19 cellular contexts compared by ENCODE assay signal in the genomic region with DNA sequence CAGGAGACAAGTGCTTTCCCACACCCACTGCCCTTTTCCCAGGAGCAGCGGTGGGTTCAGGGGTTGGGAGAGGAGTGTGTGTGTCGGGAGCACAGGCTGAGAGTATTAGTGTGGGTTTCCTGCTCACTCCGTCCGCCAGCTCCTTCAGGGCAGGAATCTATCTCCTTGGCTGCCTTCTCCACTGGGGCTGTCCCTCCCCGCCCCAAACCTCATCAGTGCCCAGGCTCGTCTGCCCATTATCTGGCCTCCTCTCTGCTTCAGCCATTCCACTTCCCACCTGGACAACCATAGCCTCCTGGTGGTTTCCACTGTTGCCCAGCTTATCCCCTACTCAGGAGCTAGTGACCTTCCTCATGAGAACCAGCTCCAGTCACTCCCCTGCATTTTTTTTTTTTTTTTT. TPM values are rescaled to one million over a fixed set of nuclear protein-coding genes. Genes with fewer than 3 reads are reported as not detected.
DNase-seq lines count a peak whose midpoint lies in the region; ATAC-seq, FAIRE-seq and TF ChIP-seq lines count a peak whose summit lies in the region.
"Had no signal": no experiment of that assay in that cellular context is flagged by ENCODE, and none has a peak within 500 bp of the region (broad histone marks: within the 10 kb centered on the region; RNA-seq: fewer than 3 reads in every experiment).

No MANE protein-coding gene starts in this region.

- TF ChIP-seq POLR2A in HepG2 (IDR thresholded peaks at IDR 0.05; ENCODE audit: insufficient read depth in 1 of 2, low read depth in 2 of 2, low read length in 2 of 2), result no peak

- BruUV-seq in HepG2 (replicated peaks; lab: Mats Ljungman, UMichigan), result no TSS peak

- H3K9me3 Mint-ChIP-seq in brain, result peaks cover 0 to 2% (median 0%) of the 10 kb centered on the region in 5 experiments
- H3K9me3 Mint-ChIP-seq: IgD-negative memory B cell had no signal

- no peaks in the 10 kb centered on the region for H3K9me3 ChIP-seq in cardiac muscle cell (ENCODE audit: low read depth)
- H3K9me3 ChIP-seq in HepG2 (ENCODE audit: low read length), result no peaks in the 10 kb centered on the region
- H3K9me3 ChIP-seq: BE2C, SJSA1 had no signal

- in situ Hi-C loops in HepG2 (cut with HindIII; ENCODE audit: extremely low pct_ligation_motif_present, low pct_unique_long_range_greater_than_20kb), result no loop called here

- intact Hi-C loops in Right ventricle myocardium inferior (cut with DNase I) (no loop called here), HepG2 (cut with micrococcal nuclease; ENCODE audit: unreplicated experiment) (no loop called here)

- POLR2A ChIA-PET in HepG2 (lab: Yijun Ruan, JAX), result no interaction called here

- H3K27ac ChIP-seq in cardiac muscle cell (peak overlapping the region; percentile 96), HepG2 (ENCODE audit: extremely low read length, insufficient read depth, low read length) (no peak overlapping the region)
- H3K27ac ChIP-seq: SJSA1 had no signal

- H3K27me3 ChIP-seq in cardiac muscle cell (no peaks in the 10 kb centered on the region), HepG2 (ENCODE audit: control insufficient read depth in 1 of 2, insufficient read depth in 2 of 2, low read length in 2 of 2) (no peaks in the 10 kb centered on the region)
- H3K27me3 ChIP-seq: BE2C, SJSA1 had no signal

- peak in 1 of 2 donors; percentile 40 for DNase-seq in cardiac muscle cell (ENCODE audit: low read depth in 1 of 2, low spot score in 1 of 2)
- DNase-seq in Right ventricle myocardium inferior (ENCODE audit: missing footprints), result no peak
- DNase-seq in HepG2 (ENCODE audit: low spot score), result no peak
- DNase-seq in NCI-H2227 (lab: John Stamatoyannopoulos, UW; ENCODE audit: unreplicated experiment), result no peak
- no peak for DNase-seq in NCI-H128 (lab: John Stamatoyannopoulos, UW; ENCODE audit: unreplicated experiment)
- DNase-seq: BE2C, DMS79 treated with DMSO at 0.1 percent for 48 hours, NCI-H1105, NCI-H2029 treated with DMSO at 0.1 percent for 48 hours, NCI-H345, NCI-H524 treated with DMSO at 0.1 percent for 48 hours had no signal

- H4K20me1 ChIP-seq in HepG2 (ENCODE audit: insufficient read depth, low read length), result no peaks in the 10 kb centered on the region

- WGBS in HepG2 (ENCODE audit: low lambda C conversion rate), result 98% methylated on average over 6 of the region's 6 CpGs

- no peak overlapping the region for H2AFZ ChIP-seq in HepG2 (ENCODE audit: low read length)

- no peak for TF ChIP-seq CTCF in cardiac muscle cell (IDR thresholded peaks at IDR 0.05; ENCODE audit: low read depth, low read length)
- TF ChIP-seq CTCF in brain (conservative IDR thresholded peaks at IDR 0.05), result no peak
- TF ChIP-seq CTCF in HepG2 (CRISPR knock-in tag; IDR thresholded peaks at IDR 0.05), result no peak

- no peak for FAIRE-seq in HepG2 (lab: Jason Lieb, UNC)
- FAIRE-seq: GM12891, H1 had no signal

- no peak for TF ChIP-seq RAD21 in HepG2 (CRISPR knock-in tag; IDR thresholded peaks at IDR 0.05)

- no peak overlapping the region for H3K4me2 ChIP-seq in HepG2 (ENCODE audit: low read depth, low read length)

- ATAC-seq in Right ventricle myocardium inferior (no peak), HepG2 (no peak), GM21390 (IDR thresholded peaks at IDR 0.05; ENCODE audit: unreplicated experiment) (no peak)
- ATAC-seq: HCT116, Panc1 had no signal

- no peak overlapping the region for H3K9ac ChIP-seq in HepG2 (ENCODE audit: insufficient read depth, low read depth, low read length)

- H3K27ac Mint-ChIP-seq in brain, result peak overlapping the region in 3 of 5 experiments; percentile 14 to 89 (median 53)

- peaks cover 12% of the 10 kb centered on the region for H3K4me1 Mint-ChIP-seq in brain
- H3K4me1 Mint-ChIP-seq: IgD-negative memory B cell had no signal

- no peaks in the 10 kb centered on the region for H3K79me2 ChIP-seq in HepG2 (ENCODE audit: insufficient read depth, low read length)

- peaks cover 21% of the 10 kb centered on the region for H3K4me1 ChIP-seq in cardiac muscle cell (ENCODE audit: low read depth)
- H3K4me1 ChIP-seq in HepG2 (ENCODE audit: insufficient read depth, low read length), result no peaks in the 10 kb centered on the region
- H3K4me1 ChIP-seq: BE2C, SJSA1 had no signal

- H3K36me3 ChIP-seq in cardiac muscle cell, result peaks cover 13% of the 10 kb centered on the region
- peaks cover 9 to 29% of the 10 kb centered on the region in 2 experiments for H3K36me3 ChIP-seq in HepG2 (replicated peaks in 1 of 2; ENCODE audit: control insufficient read depth in 1 of 2, insufficient read depth in 2 of 2, low read length in 2 of 2)

- TF ChIP-seq EP300 in HepG2 (IDR thresholded peaks at IDR 0.05; ENCODE audit: low read depth in 2 of 2, low read length in 2 of 2) (no peak), HepG2 (CRISPR knock-in tag; IDR thresholded peaks at IDR 0.05; ENCODE audit: borderline replicate concordance) (no peak)

- peaks cover 35% of the 10 kb centered on the region for H3K36me3 Mint-ChIP-seq in brain
- H3K36me3 Mint-ChIP-seq: IgD-negative memory B cell had no signal

- H3K27me3 Mint-ChIP-seq in brain, result no peaks in the 10 kb centered on the region
- H3K27me3 Mint-ChIP-seq: IgD-negative memory B cell had no signal

- CTCF ChIA-PET in HepG2 (lab: Yijun Ruan, JAX; ENCODE audit: low intra/inter-chr PET ratio, low total read pairs), result no interaction called here

- H3K4me3 ChIP-seq in cardiac muscle cell (no peak overlapping the region), HepG2 (replicated peaks in 1 of 3; ENCODE audit: insufficient read depth in 1 of 3, low read depth in 2 of 3, low read length in 3 of 3) (no peak overlapping the region)
- H3K4me3 ChIP-seq: SJSA1 had no signal

- H3K4me3 Mint-ChIP-seq in brain, result no peak overlapping the region
- H3K4me3 Mint-ChIP-seq: IgD-negative memory B cell had no signal

RNA-seq across cellular contexts. Expression of gene ASPHD2, which starts 19.9 kb away (rescaled TPM):
- total RNA-seq in cardiac muscle cell, result 1.8 and 3.0 TPM in 2 replicates
- polyA plus RNA-seq in cardiac muscle cell, result 2.0 and 2.1 TPM in 2 replicates
- total RNA-seq in Right ventricle myocardium inferior, result 0.19 TPM
- polyA plus RNA-seq in brain (ENCODE audit: insufficient read depth, low read depth, low replicate concordance), result 8.0 TPM
- 0.04 TPM in 1 of 2 replicates, not detected in the other for total RNA-seq in HepG2 (2016; rRNA removed; fragmentation: Illumina TruSeq; extraction: Trizol)
- not detected in 2 replicates for total RNA-seq in HepG2 (2016; cell fraction: cytosol; rRNA removed; fragmentation: Illumina TruSeq; extraction: Trizol; ENCODE audit: low read depth)
- 0.06 TPM in 1 of 2 replicates, not detected in the other for total RNA-seq in HepG2 (2016; cell fraction: insoluble cytoplasmic fraction; rRNA removed; fragmentation: Illumina TruSeq; extraction: Trizol)
- 0.06 TPM in 1 of 2 replicates, not detected in the other for total RNA-seq in HepG2 (2016; cell fraction: membrane; rRNA removed; fragmentation: Illumina TruSeq; extraction: Trizol)
- total RNA-seq in HepG2 (2016; cell fraction: nucleus; rRNA removed; fragmentation: Illumina TruSeq; extraction: Trizol), result 0.09 TPM in 1 of 2 replicates, not detected in the other
- 0.04 TPM in 2 replicates for polyA plus RNA-seq in HepG2 (2011; rRNA removed)
- 0.03 and 0.04 TPM in 2 replicates for polyA plus RNA-seq in HepG2 (2011; cell fraction: cytosol; rRNA removed)
- 0.05 TPM in 2 replicates for polyA plus RNA-seq in HepG2 (2011; cell fraction: nucleus; rRNA removed)
- polyA plus RNA-seq in HepG2 (2012), result 0.13 and 0.28 TPM in 2 replicates
- polyA plus RNA-seq in HepG2 (2016; cell fraction: cytosol; fragmentation: Illumina TruSeq; extraction: Trizol; ENCODE audit: low read depth), result 0.03 TPM in 1 of 2 replicates, not detected in the other
- polyA plus RNA-seq in HepG2 (2016; cell fraction: insoluble cytoplasmic fraction; fragmentation: Illumina TruSeq; extraction: Trizol; ENCODE audit: low read depth), result not detected in 2 replicates
- not detected in 2 replicates for polyA plus RNA-seq in HepG2 (2016; cell fraction: membrane; fragmentation: Illumina TruSeq; extraction: Trizol; ENCODE audit: low read depth)
- polyA plus RNA-seq in HepG2 (2016; cell fraction: nucleus; fragmentation: Illumina TruSeq; extraction: Trizol; ENCODE audit: insufficient read depth, low read depth), result not detected in 2 replicates
- polyA minus RNA-seq in HepG2 (2011; rRNA and poly(A)+ RNA removed; ENCODE audit: low replicate concordance), result 0.05 TPM in 1 of 2 replicates, not detected in the other
- not detected in 2 replicates for polyA minus RNA-seq in HepG2 (2011; cell fraction: cytosol; rRNA and poly(A)+ RNA removed)
- not detected in 2 replicates for polyA minus RNA-seq in HepG2 (2011; cell fraction: nucleus; rRNA and poly(A)+ RNA removed)

RNA-seq across cellular contexts. Expression of gene HPS4, which starts 34.6 kb away (rescaled TPM):
- total RNA-seq in cardiac muscle cell, result 20.9 and 35.9 TPM in 2 replicates
- polyA plus RNA-seq in cardiac muscle cell, result 20.4 and 29.6 TPM in 2 replicates
- total RNA-seq in Right ventricle myocardium inferior, result 8.5 TPM
- 25.0 TPM for polyA plus RNA-seq in brain (ENCODE audit: insufficient read depth, low read depth, low replicate concordance)
- 29.7 and 34.0 TPM in 2 replicates for total RNA-seq in HepG2 (2016; rRNA removed; fragmentation: Illumina TruSeq; extraction: Trizol)
- total RNA-seq in HepG2 (2016; cell fraction: cytosol; rRNA removed; fragmentation: Illumina TruSeq; extraction: Trizol; ENCODE audit: low read depth), result 6.1 and 12.7 TPM in 2 replicates
- 28.2 and 33.4 TPM in 2 replicates for total RNA-seq in HepG2 (2016; cell fraction: insoluble cytoplasmic fraction; rRNA removed; fragmentation: Illumina TruSeq; extraction: Trizol)
- total RNA-seq in HepG2 (2016; cell fraction: membrane; rRNA removed; fragmentation: Illumina TruSeq; extraction: Trizol), result 12.8 and 13.4 TPM in 2 replicates
- total RNA-seq in HepG2 (2016; cell fraction: nucleus; rRNA removed; fragmentation: Illumina TruSeq; extraction: Trizol), result 47.5 and 51.3 TPM in 2 replicates
- polyA plus RNA-seq in HepG2 (2011; rRNA removed), result 27.4 and 28.0 TPM in 2 replicates
- polyA plus RNA-seq in HepG2 (2011; cell fraction: cytosol; rRNA removed), result 14.0 and 16.9 TPM in 2 replicates
- 114 and 121 TPM in 2 replicates for polyA plus RNA-seq in HepG2 (2011; cell fraction: nucleus; rRNA removed)
- 20.2 and 21.3 TPM in 2 replicates for polyA plus RNA-seq in HepG2 (2012)
- 2.0 TPM in 2 replicates for polyA plus RNA-seq in HepG2 (2016; cell fraction: cytosol; fragmentation: Illumina TruSeq; extraction: Trizol; ENCODE audit: low read depth)
- 14.9 and 19.8 TPM in 2 replicates for polyA plus RNA-seq in HepG2 (2016; cell fraction: insoluble cytoplasmic fraction; fragmentation: Illumina TruSeq; extraction: Trizol; ENCODE audit: low read depth)
- polyA plus RNA-seq in HepG2 (2016; cell fraction: membrane; fragmentation: Illumina TruSeq; extraction: Trizol; ENCODE audit: low read depth), result 4.4 and 5.3 TPM in 2 replicates
- 67.8 and 71.6 TPM in 2 replicates for polyA plus RNA-seq in HepG2 (2016; cell fraction: nucleus; fragmentation: Illumina TruSeq; extraction: Trizol; ENCODE audit: insufficient read depth, low read depth)
- 18.5 and 40.6 TPM in 2 replicates for polyA minus RNA-seq in HepG2 (2011; rRNA and poly(A)+ RNA removed; ENCODE audit: low replicate concordance)
- polyA minus RNA-seq in HepG2 (2011; cell fraction: cytosol; rRNA and poly(A)+ RNA removed), result 9.3 and 10.6 TPM in 2 replicates
- polyA minus RNA-seq in HepG2 (2011; cell fraction: nucleus; rRNA and poly(A)+ RNA removed), result 61.7 and 71.9 TPM in 2 replicates

RNA-seq across cellular contexts. Expression of gene SRRD, which starts 34.7 kb away (rescaled TPM):
- 14.1 and 17.0 TPM in 2 replicates for total RNA-seq in cardiac muscle cell
- polyA plus RNA-seq in cardiac muscle cell, result 22.3 and 41.0 TPM in 2 replicates
- total RNA-seq in Right ventricle myocardium inferior, result 20.9 TPM
- polyA plus RNA-seq in brain (ENCODE audit: insufficient read depth, low read depth, low replicate concordance), result 17.2 TPM
- 36.6 and 56.5 TPM in 2 replicates for total RNA-seq in HepG2 (2016; rRNA removed; fragmentation: Illumina TruSeq; extraction: Trizol)
- total RNA-seq in HepG2 (2016; cell fraction: cytosol; rRNA removed; fragmentation: Illumina TruSeq; extraction: Trizol; ENCODE audit: low read depth), result 17.9 and 19.5 TPM in 2 replicates
- 32.5 and 46.6 TPM in 2 replicates for total RNA-seq in HepG2 (2016; cell fraction: insoluble cytoplasmic fraction; rRNA removed; fragmentation: Illumina TruSeq; extraction: Trizol)
- total RNA-seq in HepG2 (2016; cell fraction: membrane; rRNA removed; fragmentation: Illumina TruSeq; extraction: Trizol), result 41.5 and 47.4 TPM in 2 replicates
- total RNA-seq in HepG2 (2016; cell fraction: nucleus; rRNA removed; fragmentation: Illumina TruSeq; extraction: Trizol), result 15.6 and 20.0 TPM in 2 replicates
- polyA plus RNA-seq in HepG2 (2011; rRNA removed), result 21.8 and 22.8 TPM in 2 replicates
- polyA plus RNA-seq in HepG2 (2011; cell fraction: cytosol; rRNA removed), result 14.2 and 19.3 TPM in 2 replicates
- polyA plus RNA-seq in HepG2 (2011; cell fraction: nucleus; rRNA removed), result 6.5 and 12.7 TPM in 2 replicates
- polyA plus RNA-seq in HepG2 (2012), result 16.5 and 18.1 TPM in 2 replicates
- polyA plus RNA-seq in HepG2 (2016; cell fraction: cytosol; fragmentation: Illumina TruSeq; extraction: Trizol; ENCODE audit: low read depth), result 38.8 and 45.5 TPM in 2 replicates
- 54.6 and 54.9 TPM in 2 replicates for polyA plus RNA-seq in HepG2 (2016; cell fraction: insoluble cytoplasmic fraction; fragmentation: Illumina TruSeq; extraction: Trizol; ENCODE audit: low read depth)
- polyA plus RNA-seq in HepG2 (2016; cell fraction: membrane; fragmentation: Illumina TruSeq; extraction: Trizol; ENCODE audit: low read depth), result 41.2 and 47.5 TPM in 2 replicates
- polyA plus RNA-seq in HepG2 (2016; cell fraction: nucleus; fragmentation: Illumina TruSeq; extraction: Trizol; ENCODE audit: insufficient read depth, low read depth), result 23.9 and 26.3 TPM in 2 replicates
- 13.6 and 15.2 TPM in 2 replicates for polyA minus RNA-seq in HepG2 (2011; rRNA and poly(A)+ RNA removed; ENCODE audit: low replicate concordance)
- polyA minus RNA-seq in HepG2 (2011; cell fraction: cytosol; rRNA and poly(A)+ RNA removed), result 8.6 and 10.8 TPM in 2 replicates
- polyA minus RNA-seq in HepG2 (2011; cell fraction: nucleus; rRNA and poly(A)+ RNA removed), result 14.0 and 18.3 TPM in 2 replicates
